9 cellular contexts compared by ENCODE assay signal in the genomic region with DNA sequence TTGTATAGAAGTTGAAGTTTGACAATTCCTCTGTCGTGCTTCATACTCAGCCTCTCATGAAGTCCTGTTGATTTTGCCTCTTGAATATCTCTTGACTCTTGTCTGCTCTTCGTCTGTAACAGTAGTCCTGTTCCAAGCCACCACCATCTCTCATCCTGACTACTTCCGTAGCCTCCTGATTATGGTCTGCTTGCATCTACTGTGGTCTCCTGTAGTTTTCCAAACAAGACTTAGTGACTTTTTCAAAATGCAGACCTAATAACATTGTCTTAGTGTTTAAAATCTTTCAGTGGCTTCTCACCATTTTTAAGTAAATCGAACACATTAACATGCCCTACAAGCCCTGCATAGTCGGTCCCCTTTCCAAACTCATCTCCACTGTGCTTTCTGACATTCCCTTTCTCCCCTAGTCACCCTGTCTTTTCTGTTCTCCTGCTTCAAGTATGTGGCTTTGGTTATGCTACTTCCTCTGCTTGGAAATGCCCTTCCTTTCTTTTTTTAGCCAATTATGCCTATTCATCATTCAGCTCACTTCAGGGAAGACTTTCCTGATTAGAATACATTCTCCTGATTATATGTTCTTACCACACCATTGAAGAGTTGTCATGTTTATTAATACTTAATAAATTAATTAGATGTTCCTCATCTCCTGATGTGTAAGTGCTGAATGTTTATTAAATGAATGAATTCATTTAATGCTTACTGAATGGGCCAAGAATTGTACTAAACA. TPM values are rescaled to one million over a fixed set of nuclear protein-coding genes. Genes with fewer than 3 reads are reported as not detected.
A peak's percentile ranks its signal among the peaks of the same experiment; 100 is the strongest.
DNase-seq lines count a peak whose midpoint lies in the region; ATAC-seq, FAIRE-seq and TF ChIP-seq lines count a peak whose summit lies in the region.
"Had no signal": no experiment of that assay in that cellular context is flagged by ENCODE, and none has a peak within 500 bp of the region (broad histone marks: within the 10 kb centered on the region; RNA-seq: fewer than 3 reads in every experiment).

No MANE protein-coding gene starts in this region.

- H3K9me3 ChIP-seq in AG04450 (ENCODE audit: control insufficient read depth, insufficient read depth, low read length) (no peaks in the 10 kb centered on the region; the same call in 1 of the 2 replicates), HEK293 (ENCODE audit: control insufficient read depth, insufficient read depth, low read depth, low read length) (no peaks in the 10 kb centered on the region), astrocyte (ENCODE audit: insufficient read depth, low read depth, low read length) (no peaks in the 10 kb centered on the region)
- H3K9me3 ChIP-seq: ovary had no signal

- H3K27me3 ChIP-seq in AG04450 (ENCODE audit: control insufficient read depth, insufficient read depth, low read length) (no peaks in the 10 kb centered on the region), astrocyte (ENCODE audit: insufficient read depth, low read length) (no peaks in the 10 kb centered on the region)
- H3K27me3 ChIP-seq: ovary had no signal

- H3K4me2 ChIP-seq in astrocyte (ENCODE audit: low read length): peak overlapping the region; percentile 85

- H3K36me3 ChIP-seq in HEK293 (ENCODE audit: control insufficient read depth in 2 of 2, insufficient read depth in 1 of 2, low read length in 2 of 2) (no peaks in the 10 kb centered on the region), astrocyte (ENCODE audit: insufficient read depth, low read length) (no peaks in the 10 kb centered on the region)
- H3K36me3 ChIP-seq: ovary had no signal

- POLR2A ChIA-PET in AG04450 (lab: Yijun Ruan, JAX) (no interaction called here), HEK293 (lab: Yijun Ruan, JAX) (interaction anchor here (1.2 to 2.6 kb wide), 2 partner anchors 10 to 69 kb away, joined by 5 to 11 read pairs; a partner anchor contains a TSS)

- H3K36me3 Mint-ChIP-seq in astrocyte (ENCODE audit: low read depth, unreplicated experiment): no peaks in the 10 kb centered on the region

- no peak overlapping the region for H3K27ac ChIP-seq in AG04450 (ENCODE audit: low read depth, low read length)
- no peak overlapping the region for H3K27ac ChIP-seq in HEK293 (ENCODE audit: extremely low read depth, low read depth, low read length)
- H3K27ac ChIP-seq in astrocyte (ENCODE audit: low read depth, low read length): peak overlapping the region; percentile 3
- H3K27ac ChIP-seq: ovary had no signal

- ATAC-seq in GM19035 (IDR thresholded peaks at IDR 0.05; ENCODE audit: unreplicated experiment) (no peak), HG02763 (IDR thresholded peaks at IDR 0.05; ENCODE audit: unreplicated experiment) (no peak)

- H3K4me1 Mint-ChIP-seq in astrocyte (ENCODE audit: low read depth, unreplicated experiment): peaks cover 5% of the 10 kb centered on the region

- H3K9ac ChIP-seq in astrocyte (ENCODE audit: low read length): peak overlapping the region; percentile 92

- H3K9me3 Mint-ChIP-seq in astrocyte (ENCODE audit: unreplicated experiment): no peaks in the 10 kb centered on the region

- H4K20me1 ChIP-seq in astrocyte (ENCODE audit: insufficient read depth, low read length): peaks cover 36% of the 10 kb centered on the region

- no peaks in the 10 kb centered on the region for H3K27me3 Mint-ChIP-seq in astrocyte (ENCODE audit: low read depth, unreplicated experiment)

- no peak for FAIRE-seq in astrocyte (lab: Jason Lieb, UNC)

- TF ChIP-seq CTCF in AG04450 (IDR thresholded peaks at IDR 0.05; ENCODE audit: low read depth, low read length): no peak
- no peak for TF ChIP-seq CTCF in HEK293 (tag by site-specific recombination; IDR thresholded peaks at IDR 0.05)
- TF ChIP-seq CTCF in astrocyte (IDR thresholded peaks at IDR 0.05; ENCODE audit: insufficient read depth, low read depth, low read length): no peak

- H3K79me2 ChIP-seq in astrocyte (ENCODE audit: insufficient read depth, low read length): peaks cover 66% of the 10 kb centered on the region

- H3K27ac Mint-ChIP-seq in astrocyte (ENCODE audit: unreplicated experiment): peak overlapping the region; percentile 30

- H3K4me3 ChIP-seq in AG04450 (ENCODE audit: low read depth, low read length) (peak overlapping the region; percentile 85), HEK293 (ENCODE audit: low read depth, low read length) (peak overlapping the region; percentile 68), astrocyte (ENCODE audit: insufficient read depth, low read depth, low read length) (peak overlapping the region; percentile 76)

- H3K4me3 Mint-ChIP-seq in astrocyte (ENCODE audit: unreplicated experiment): peak overlapping the region; percentile 97

- peaks cover 6% of the 10 kb centered on the region for H3K4me1 ChIP-seq in HEK293 (ENCODE audit: control insufficient read depth, insufficient read depth, low read length)
- H3K4me1 ChIP-seq in astrocyte (ENCODE audit: insufficient read depth, low read length): peaks cover 12% of the 10 kb centered on the region

- CTCF ChIA-PET in AG04450 (lab: Charles Lee) (interaction anchor here (0.6 to 3.0 kb wide), 2 partner anchors 35 to 1751 kb away, joined by 3 to 16 read pairs; no protein-coding TSS in a partner anchor), HEK293 (lab: Yijun Ruan, JAX) (interaction anchor here (0.6 to 0.7 kb wide), 2 partner anchors 15 to 1616 kb away, joined by 3 read pairs; no protein-coding TSS in a partner anchor)

- DNase-seq in AG04450 (ENCODE audit: low read depth, low spot score) (no peak), astrocyte (ENCODE audit: low read depth) (peak; percentile 33), medulla oblongata (ENCODE audit: extremely low spot score) (peak; percentile 3), MV-4-11 (lab: John Stamatoyannopoulos, UW) (no peak), SHP77 (lab: John Stamatoyannopoulos, UW) (no peak)
- DNase-seq: ovary had no signal

- H2AFZ ChIP-seq in astrocyte (ENCODE audit: low read depth, low read length): no peak overlapping the region

TF ChIP-seq in HEK293, 187 proteins besides CTCF, POLR2A, EP300 and RAD21:
- TF ChIP-seq, protein P1, sequence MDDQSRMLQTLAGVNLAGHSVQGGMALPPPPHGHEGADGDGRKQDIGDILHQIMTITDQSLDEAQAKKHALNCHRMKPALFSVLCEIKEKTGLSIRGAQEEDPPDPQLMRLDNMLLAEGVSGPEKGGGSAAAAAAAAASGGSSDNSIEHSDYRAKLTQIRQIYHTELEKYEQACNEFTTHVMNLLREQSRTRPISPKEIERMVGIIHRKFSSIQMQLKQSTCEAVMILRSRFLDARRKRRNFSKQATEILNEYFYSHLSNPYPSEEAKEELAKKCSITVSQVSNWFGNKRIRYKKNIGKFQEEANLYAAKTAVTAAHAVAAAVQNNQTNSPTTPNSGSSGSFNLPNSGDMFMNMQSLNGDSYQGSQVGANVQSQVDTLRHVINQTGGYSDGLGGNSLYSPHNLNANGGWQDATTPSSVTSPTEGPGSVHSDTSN (CRISPR knock-in tag; IDR thresholded peaks at IDR 0.05): no peak
- TF ChIP-seq ZXDB (tag by site-specific recombination; IDR thresholded peaks at IDR 0.05) (no peak), ZBTB7A (tag by site-specific recombination; IDR thresholded peaks at IDR 0.05; ENCODE audit: low read depth) (no peak), ZBTB17 (tag by site-specific recombination; IDR thresholded peaks at IDR 0.05) (peak; percentile 27; the same call in 1 of the 2 replicates), ZNF600 (tag by site-specific recombination; IDR thresholded peaks at IDR 0.05) (peak; percentile 67), ZNF16 (tag by site-specific recombination; IDR thresholded peaks at IDR 0.05; ENCODE audit: low read depth) (no peak), PRDM1 (tag by site-specific recombination; IDR thresholded peaks at IDR 0.05) (peak; percentile 84)
TF ChIP-seq in HEK293: peak in this region for 3.

RNA-seq across cellular contexts. Expression of a gene that starts 2.0 kb away (rescaled TPM):
- 35.4 and 50.3 TPM in 2 replicates for polyA plus RNA-seq in AG04450 (2011; rRNA removed)
- polyA minus RNA-seq in AG04450 (2011; rRNA and poly(A)+ RNA removed): 39.6 and 67.2 TPM in 2 replicates
- total RNA-seq in astrocyte: 56.2 and 68.7 TPM in 2 replicates

RNA-seq across cellular contexts. Expression of a gene that starts 2.1 kb away (rescaled TPM):
- polyA plus RNA-seq in AG04450 (2011; rRNA removed): 0.76 and 1.3 TPM in 2 replicates
- 0.37 and 1.2 TPM in 2 replicates for polyA minus RNA-seq in AG04450 (2011; rRNA and poly(A)+ RNA removed)
- 1.3 and 1.7 TPM in 2 replicates for total RNA-seq in astrocyte

Comparison
In these comparisons a context has a peak if more than half of its experiments do, and no peak if none do; other contexts are left out.
1. DNase-seq: peak in astrocyte (single experiment) and medulla oblongata (single experiment); none in AG04450 (single experiment), MV-4-11 (single experiment) and SHP77 (0 of 2).
2. Peak in every context shown above with its lines, with median percentiles within 50 percentile points of each other: H3K4me3 ChIP-seq.